Comparison of ENCODE assay signal across 8 cellular contexts in the genomic region with DNA sequence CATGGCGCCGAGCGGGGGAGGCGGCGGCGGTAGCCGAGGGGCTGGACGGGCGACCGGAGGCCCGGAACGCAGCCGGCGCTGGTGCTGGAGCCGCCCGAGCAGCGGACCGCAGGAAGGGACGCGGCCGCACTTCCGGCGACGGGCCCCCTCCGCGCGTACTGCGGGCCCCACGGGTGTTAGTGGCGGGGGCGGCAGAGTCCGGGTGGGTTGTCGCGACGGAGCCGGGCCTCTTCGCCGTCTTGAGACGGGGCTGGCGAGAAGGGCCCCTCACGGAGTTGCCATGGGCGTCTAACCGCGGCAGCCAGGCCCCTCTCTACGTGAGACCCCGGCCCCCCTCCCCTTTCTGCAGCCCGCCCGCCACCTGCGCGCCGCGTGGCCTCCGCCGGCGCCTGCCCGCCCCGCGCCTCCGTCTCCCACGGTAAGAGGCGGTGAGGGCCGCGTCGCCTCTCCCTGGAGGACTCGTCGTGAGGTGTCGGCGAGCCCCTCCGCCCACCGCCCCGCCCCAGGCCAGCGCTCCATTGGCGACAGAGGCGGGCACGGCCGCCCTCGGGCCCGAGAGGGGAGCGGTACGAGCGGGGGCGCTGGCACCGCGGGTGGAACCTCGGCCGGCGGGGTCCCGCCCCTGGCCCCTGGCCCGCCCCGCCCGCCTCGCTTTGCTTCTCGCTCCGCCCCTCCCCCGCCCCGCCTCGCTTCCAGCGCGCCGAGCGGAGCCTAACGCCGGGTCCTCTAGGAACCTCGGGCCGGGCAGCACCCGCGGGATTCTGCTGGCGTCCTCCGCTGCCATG. TPM values are rescaled to one million over a fixed set of nuclear protein-coding genes. Genes with fewer than 3 reads are reported as not detected.
A peak's percentile ranks its signal among the peaks of the same experiment; 100 is the strongest.
DNase-seq lines count a peak whose midpoint lies in the region; ATAC-seq and TF ChIP-seq lines count a peak whose summit lies in the region.

A gene with protein sequence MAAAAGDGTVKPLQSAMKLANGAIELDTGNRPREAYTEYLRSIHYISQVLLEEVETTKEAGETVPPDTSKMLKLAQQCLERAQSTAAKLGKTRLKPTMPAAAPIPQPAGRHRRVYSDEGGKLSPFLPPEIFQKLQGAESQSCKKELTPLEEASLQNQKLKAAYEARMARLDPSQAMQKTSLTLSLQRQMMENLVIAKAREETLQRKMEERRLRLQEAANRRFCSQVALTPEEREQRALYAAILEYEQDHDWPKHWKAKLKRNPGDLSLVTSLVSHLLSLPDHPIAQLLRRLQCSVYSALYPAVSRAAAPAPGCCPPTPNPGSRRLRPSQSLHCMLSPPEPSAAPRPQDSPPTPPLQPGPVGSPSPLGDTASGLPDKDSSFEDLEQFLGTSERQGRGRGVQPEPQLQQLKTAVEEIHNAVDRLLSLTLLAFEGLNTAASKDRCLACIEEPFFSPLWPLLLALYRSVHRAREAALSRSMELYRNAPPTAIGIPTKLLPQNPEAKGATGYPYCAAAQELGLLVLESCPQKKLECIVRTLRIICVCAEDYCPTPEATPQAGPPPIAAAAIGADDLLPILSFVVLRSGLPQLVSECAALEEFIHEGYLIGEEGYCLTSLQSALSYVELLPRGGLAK (minus strand): TSS at position 40 of the 785 bp plus-strand sequence. CDS start 37 bp downstream, at position 3.
A gene with protein sequence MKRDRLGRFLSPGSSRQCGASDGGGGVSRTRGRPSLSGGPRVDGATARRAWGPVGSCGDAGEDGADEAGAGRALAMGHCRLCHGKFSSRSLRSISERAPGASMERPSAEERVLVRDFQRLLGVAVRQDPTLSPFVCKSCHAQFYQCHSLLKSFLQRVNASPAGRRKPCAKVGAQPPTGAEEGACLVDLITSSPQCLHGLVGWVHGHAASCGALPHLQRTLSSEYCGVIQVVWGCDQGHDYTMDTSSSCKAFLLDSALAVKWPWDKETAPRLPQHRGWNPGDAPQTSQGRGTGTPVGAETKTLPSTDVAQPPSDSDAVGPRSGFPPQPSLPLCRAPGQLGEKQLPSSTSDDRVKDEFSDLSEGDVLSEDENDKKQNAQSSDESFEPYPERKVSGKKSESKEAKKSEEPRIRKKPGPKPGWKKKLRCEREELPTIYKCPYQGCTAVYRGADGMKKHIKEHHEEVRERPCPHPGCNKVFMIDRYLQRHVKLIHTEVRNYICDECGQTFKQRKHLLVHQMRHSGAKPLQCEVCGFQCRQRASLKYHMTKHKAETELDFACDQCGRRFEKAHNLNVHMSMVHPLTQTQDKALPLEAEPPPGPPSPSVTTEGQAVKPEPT (plus strand): TSS at position 679 of the 785 bp plus-strand sequence. CDS start 104 bp downstream, at position 783.

- peaks cover 10% of the 10 kb centered on the region for H3F3A ChIP-seq in DOHH2 (ENCODE audit: control insufficient read depth, insufficient read depth)

- H3K27ac Mint-ChIP-seq in activated naive CD8-positive, alpha-beta T cell treated with anti-CD3 and anti-CD28 coated beads, Interleukin-2, amount 50 U/mL, for 24 hours = peak within 1 kb of the TSS; percentile 88
- H3K27ac Mint-ChIP-seq in type B pancreatic cell = peak within 1 kb of the TSS; percentile 94

- peaks cover 50% of the 10 kb centered on the region for H3K4me1 Mint-ChIP-seq in activated naive CD8-positive, alpha-beta T cell treated with anti-CD3 and anti-CD28 coated beads, Interleukin-2, amount 50 U/mL, for 24 hours
- peaks cover 18% of the 10 kb centered on the region for H3K4me1 Mint-ChIP-seq in type B pancreatic cell (ENCODE audit: unreplicated experiment)

- 0 to 1% (median 1%) methylated on average over 35 to 109 of the region's 109 CpGs for WGBS in heart left ventricle, 4 donors

- H3K4me2 ChIP-seq in DOHH2 (ENCODE audit: low read length) = peak within 1 kb of the TSS; percentile 91

- H3K36me3 ChIP-seq in DOHH2 (ENCODE audit: control insufficient read depth, low read length) (peaks cover 30% of the 10 kb centered on the region), heart left ventricle (peaks cover 0 to 36% (median 31%) of the 10 kb centered on the region in 9 donors)

- H3K36me3 Mint-ChIP-seq in activated naive CD8-positive, alpha-beta T cell treated with anti-CD3 and anti-CD28 coated beads, Interleukin-2, amount 50 U/mL, for 24 hours (ENCODE audit: low read depth) = peaks cover 27% of the 10 kb centered on the region
- H3K36me3 Mint-ChIP-seq in type B pancreatic cell = peaks cover 4% of the 10 kb centered on the region

- TF ChIP-seq CTCF in DOHH2 (IDR thresholded peaks at IDR 0.05; ENCODE audit: low read depth, low read length, poor library complexity, severe bottlenecking) (no peak), heart left ventricle (IDR thresholded peaks at IDR 0.05) (no peak), type B pancreatic cell (conservative IDR thresholded peaks at IDR 0.05) (no peak)

- H3K9me3 ChIP-seq in DOHH2 (ENCODE audit: control insufficient read depth, insufficient read depth, low read length) (no peaks in the 10 kb centered on the region), heart left ventricle (no peaks in the 10 kb centered on the region)

- peaks cover 17% of the 10 kb centered on the region for H3K4me1 ChIP-seq in DOHH2 (ENCODE audit: control insufficient read depth, low read length)
- H3K4me1 ChIP-seq in heart left ventricle = peaks cover 8 to 60% (median 34%) of the 10 kb centered on the region in 12 donors

- peaks cover 14% of the 10 kb centered on the region for H3K79me2 ChIP-seq in DOHH2 (ENCODE audit: control insufficient read depth, low read length)

- no peaks in the 10 kb centered on the region for H3K9me3 Mint-ChIP-seq in activated naive CD8-positive, alpha-beta T cell treated with anti-CD3 and anti-CD28 coated beads, Interleukin-2, amount 50 U/mL, for 24 hours
- H3K9me3 Mint-ChIP-seq in type B pancreatic cell = no peaks in the 10 kb centered on the region

- no peaks in the 10 kb centered on the region for H3K27me3 Mint-ChIP-seq in activated naive CD8-positive, alpha-beta T cell treated with anti-CD3 and anti-CD28 coated beads, Interleukin-2, amount 50 U/mL, for 24 hours
- no peaks in the 10 kb centered on the region for H3K27me3 Mint-ChIP-seq in type B pancreatic cell

- H3K27me3 ChIP-seq in DOHH2 (ENCODE audit: control insufficient read depth, low read length) (peaks cover 7% of the 10 kb centered on the region), heart left ventricle (no peaks in the 10 kb centered on the region)

- H3K9me2 ChIP-seq in DOHH2 (replicated peaks; ENCODE audit: control insufficient read depth, low read length) = no peaks in the 10 kb centered on the region

- H3K27ac ChIP-seq in DOHH2 (ENCODE audit: low read depth, low read length) (peak within 1 kb of the TSS; percentile 29), heart left ventricle (peak within 1 kb of the TSS; percentile 95 to 100 (median 98))

- ATAC-seq in GM21786 (IDR thresholded peaks at IDR 0.05; ENCODE audit: unreplicated experiment) = peak; percentile 47
- ATAC-seq in activated naive CD8-positive, alpha-beta T cell treated with anti-CD3 and anti-CD28 coated beads, Interleukin-2, amount 50 U/mL, for 24 hours = peak; percentile 41
- peak; percentile 35 to 84 (median 76) for ATAC-seq in heart left ventricle

- intact Hi-C loops in heart left ventricle (cut with DNase I) = loop anchor here in 2 of 10 donors (2.0 kb wide), 1 partner anchor 20 kb away; a partner anchor contains a TSS
- intact Hi-C loops in posterior cingulate gyrus (cut with DNase I) = no loop called here

- peaks cover 16% of the 10 kb centered on the region for H4K20me1 ChIP-seq in DOHH2 (ENCODE audit: control insufficient read depth, insufficient read depth, low read depth, low read length)

- H3K4me3 ChIP-seq in DOHH2 (ENCODE audit: low read length) (peak within 1 kb of the TSS; percentile 83), heart left ventricle (peak within 1 kb of the TSS; percentile 74 to 98 (median 92))

- peak within 1 kb of the TSS; percentile 93 for H3K4me3 Mint-ChIP-seq in activated naive CD8-positive, alpha-beta T cell treated with anti-CD3 and anti-CD28 coated beads, Interleukin-2, amount 50 U/mL, for 24 hours
- peak within 1 kb of the TSS; percentile 91 for H3K4me3 Mint-ChIP-seq in type B pancreatic cell

- peak in 1 of 2 donors; percentile 49 for TF ChIP-seq POLR2A in heart left ventricle (IDR thresholded peaks at IDR 0.05)

- DNase-seq in M059J (ENCODE audit: low read depth) (peak; percentile 79), SW480 (ENCODE audit: low spot score) (peak; percentile 79), heart left ventricle (peak; percentile 89 to 93 (median 90)), posterior cingulate gyrus (peak; percentile 73 to 98 (median 82)), type B pancreatic cell (ENCODE audit: extremely low spot score, unreplicated experiment) (peak; percentile 87)
- peak; percentile 87 for DNase-seq in activated naive CD8-positive, alpha-beta T cell treated with anti-CD3 and anti-CD28 coated beads, Interleukin-2, amount 50 U/mL, for 24 hours

RNA-seq across cellular contexts. Expression of the first gene that starts in this region (rescaled TPM):
- 6.6 and 7.0 TPM in 2 replicates for total RNA-seq in M059J (2014; rRNA removed; shearing (Covaris generic))
- 10 to 100 TPM in 6 of 9 donors, 1 to 10 TPM in 3; 7.6 to 17.0 (median 11.0) TPM for total RNA-seq in heart left ventricle
- polyA plus RNA-seq in heart left ventricle = 10 to 100 TPM in 1 of 2 donors, 1 to 10 TPM in 1; 7.3 to 20.2 TPM
- total RNA-seq in type B pancreatic cell (ENCODE audit: low replicate concordance) = 16.4 and 17.3 TPM in 2 replicates

RNA-seq across cellular contexts. Expression of the second gene that starts in this region (rescaled TPM):
- total RNA-seq in M059J (2014; rRNA removed; shearing (Covaris generic)) = 3.0 and 6.9 TPM in 2 replicates
- total RNA-seq in heart left ventricle (10 to 100 TPM in 8 of 9 donors, 1 to 10 TPM in 1; 9.4 to 19.9 (median 12.7) TPM), type B pancreatic cell (ENCODE audit: low replicate concordance) (21.1 and 28.0 TPM in 2 replicates)
- 10 to 100 TPM; 12.2 to 14.0 TPM for polyA plus RNA-seq in heart left ventricle

Comparison
In these comparisons a context has a peak if more than half of its experiments do, and no peak if none do; other contexts are left out.
1. Peak in every context shown above with its lines: DNase-seq, ATAC-seq, H3K4me3 ChIP-seq and H3K27ac ChIP-seq.